In the genomic region with DNA sequence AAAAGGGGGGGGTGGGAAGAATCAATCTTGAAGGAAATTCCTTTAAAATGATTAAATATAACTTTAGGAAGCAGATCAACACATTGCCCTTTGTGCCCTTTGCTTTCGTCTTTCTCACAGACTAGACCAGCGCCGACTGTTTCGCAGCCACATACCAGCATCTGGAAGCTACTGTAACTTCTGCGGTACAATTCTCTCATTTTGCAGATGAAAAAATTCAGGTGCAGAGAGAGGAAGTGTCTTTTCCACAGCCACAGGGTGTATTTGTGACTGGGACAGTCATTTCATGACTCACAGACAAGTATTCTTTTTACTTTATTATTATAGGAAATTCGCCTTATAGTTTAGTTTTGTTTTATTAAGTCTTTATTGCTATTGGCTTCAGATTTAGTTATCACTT, we compare ENCODE assay signal across 13 cellular contexts.
DNase-seq lines count a peak whose midpoint lies in the region; TF ChIP-seq lines count a peak whose summit lies in the region.
"Had no signal": no experiment of that assay in that cellular context is flagged by ENCODE, and none has a peak within 500 bp of the region (broad histone marks: within the 10 kb centered on the region; RNA-seq: fewer than 3 reads in every experiment).

No MANE protein-coding gene starts in this region.

- no peak overlapping the region for H3T11ph ChIP-seq in H9 (ENCODE audit: low read length)

- H3K79me2 ChIP-seq in Loucy (ENCODE audit: insufficient read depth, low read length) (no peaks in the 10 kb centered on the region; the same call in 1 of the 2 replicates), H9 (ENCODE audit: insufficient read depth, low read length) (peaks cover 14% of the 10 kb centered on the region; the same call in 1 of the 2 replicates)

- no peaks in the 10 kb centered on the region for H3K9me3 ChIP-seq in Loucy (ENCODE audit: insufficient read depth, low read depth, low read length)
- no peaks in the 10 kb centered on the region for H3K9me3 ChIP-seq in spleen
- H3K9me3 ChIP-seq in H9 (ENCODE audit: control insufficient read depth, low read depth, low read length) = no peaks in the 10 kb centered on the region
- H3K9me3 ChIP-seq: tibial nerve had no signal

- no peak overlapping the region for H3K23ac ChIP-seq in H9 (ENCODE audit: insufficient read length, low read depth, low read length)

- no peak overlapping the region for H2BK120ac ChIP-seq in H9 (ENCODE audit: low read depth, low read length, poor library complexity, severe bottlenecking)

- no peak overlapping the region for H2BK5ac ChIP-seq in H9 (ENCODE audit: insufficient read length, low read length)

- H3K79me1 ChIP-seq in H9 (ENCODE audit: insufficient read depth, low read depth, low read length, poor library complexity, severe bottlenecking) = peaks cover 7% of the 10 kb centered on the region

- H3K27ac ChIP-seq in spleen = peak overlapping the region in 5 of 8 donors; percentile 35 to 49 (median 46)
- no peak overlapping the region for H3K27ac ChIP-seq in H9 (ENCODE audit: insufficient read length, low read depth, low read length)
- H3K27ac ChIP-seq: 22Rv1, tibial nerve had no signal

- no peak overlapping the region for H3K18ac ChIP-seq in H9 (ENCODE audit: insufficient read length, low read depth, low read length)

- H3K4me1 ChIP-seq in Loucy (ENCODE audit: insufficient read depth, low read length, poor library complexity, severe bottlenecking) = peaks cover 30% of the 10 kb centered on the region
- peaks cover 0 to 35% (median 17%) of the 10 kb centered on the region in 6 donors for H3K4me1 ChIP-seq in spleen
- no peaks in the 10 kb centered on the region; the same call in 1 of the 2 replicates for H3K4me1 ChIP-seq in H9 (ENCODE audit: insufficient read depth, low read length)

- H3K4me1 Mint-ChIP-seq in H9 = peaks cover 23 to 40% of the 10 kb centered on the region in 2 experiments

- no peaks in the 10 kb centered on the region for H3K36me3 ChIP-seq in Loucy (ENCODE audit: insufficient read depth, low read length)
- H3K36me3 ChIP-seq in spleen = no peaks in the 10 kb centered on the region
- H3K36me3 ChIP-seq: tibial nerve had no signal

- H3K23me2 ChIP-seq in H9 (ENCODE audit: insufficient read length, low read depth, low read length, poor library complexity, severe bottlenecking) = no peaks in the 10 kb centered on the region

- no peak overlapping the region for H3K4ac ChIP-seq in H9 (ENCODE audit: low read depth, low read length)

- H2AK5ac ChIP-seq in H9 (ENCODE audit: insufficient read length, low read length) = no peak overlapping the region

- no peak for TF ChIP-seq POLR2A in spleen (IDR thresholded peaks at IDR 0.05)

- intact Hi-C loops in spleen (cut with DNase I; ENCODE audit: low total_unique reads) = no loop called here

- H3K14ac ChIP-seq in H9 (ENCODE audit: insufficient read depth, low read length) = no peak overlapping the region

- no peak overlapping the region; a peak in 1 of 7 replicates for H3K27ac Mint-ChIP-seq in H9

- H3K27me3 ChIP-seq in Loucy (ENCODE audit: insufficient read depth, low read length, poor library complexity, severe bottlenecking) = no peaks in the 10 kb centered on the region
- no peaks in the 10 kb centered on the region for H3K27me3 ChIP-seq in spleen (replicated peaks in 1 of 7)
- no peaks in the 10 kb centered on the region for H3K27me3 ChIP-seq in H9 (ENCODE audit: insufficient read depth, low read length)
- H3K27me3 ChIP-seq: tibial nerve had no signal

- H3K4me3 ChIP-seq in Loucy (ENCODE audit: low read length, poor library complexity, severe bottlenecking) (peak overlapping the region; percentile 37), spleen (peak overlapping the region in 1 of 8 donors; percentile 50)
- H3K4me3 ChIP-seq: tibial nerve had no signal

- H3K4me3 Mint-ChIP-seq in H9 = no peak overlapping the region

- H4K20me1 ChIP-seq in Loucy (ENCODE audit: insufficient read depth, low read length, poor library complexity, severe bottlenecking) (no peaks in the 10 kb centered on the region), H9 (ENCODE audit: control insufficient read depth, insufficient read depth, insufficient read length) (no peaks in the 10 kb centered on the region)

- H2BK12ac ChIP-seq in H9 (ENCODE audit: insufficient read length, low read depth, low read length) = no peak overlapping the region

- DNase-seq in NOMO-1 (lab: John Stamatoyannopoulos, UW; ENCODE audit: unreplicated experiment in 2 of 2) = peak; percentile 25 to 74
- DNase-seq in NOMO-1 treated with dmso at 0.1 percent for 144 hours (lab: John Stamatoyannopoulos, UW; ENCODE audit: unreplicated experiment) = no peak
- peak; percentile 9 for DNase-seq in activated T-helper 9 cell treated with anti-CD3 and anti-CD28 coated beads, Interleukin-2, amount 50 U/mL, for 16 hours (ENCODE audit: low read depth)
- no peak for DNase-seq in spleen
- no peak for DNase-seq in NCI-H2107 (lab: John Stamatoyannopoulos, UW)
- no peak for DNase-seq in H9
- DNase-seq in NCI-H1694 (lab: John Stamatoyannopoulos, UW) = no peak
- DNase-seq: GDM1, glutamatergic neuron, NCI-H345 had no signal

- H3K9me2 ChIP-seq in Loucy (replicated peaks; ENCODE audit: low read depth, low read length) = no peaks in the 10 kb centered on the region

- H3F3A ChIP-seq in Loucy (ENCODE audit: low read depth) = no peaks in the 10 kb centered on the region

- H2BK20ac ChIP-seq in H9 (ENCODE audit: low read depth, low read length, poor library complexity, severe bottlenecking) = no peak overlapping the region

- TF ChIP-seq CTCF in Loucy (conservative IDR thresholded peaks at IDR 0.05; ENCODE audit: low read length) (no peak), spleen (IDR thresholded peaks at IDR 0.05 in 8 of 11, conservative IDR thresholded peaks at IDR 0.05 in 3 of 11) (no peak), H9 (conservative IDR thresholded peaks at IDR 0.05) (no peak)

- H3K56ac ChIP-seq in H9 (ENCODE audit: insufficient read length, low read depth, low read length) = no peak overlapping the region

- H3K4me2 ChIP-seq in Loucy (ENCODE audit: low read depth, low read length, poor library complexity, severe bottlenecking) (peak overlapping the region; percentile 57), H9 (ENCODE audit: insufficient read depth, insufficient read length, low read length) (no peak overlapping the region)

- H2AFZ ChIP-seq in Loucy (ENCODE audit: low read length) (peak overlapping the region; percentile 24; the same call in 1 of the 2 replicates), H9 (ENCODE audit: low read length) (no peak overlapping the region)

- H4K5ac ChIP-seq in H9 (ENCODE audit: insufficient read length, low read depth, low read length) = no peak overlapping the region

- H2BK15ac ChIP-seq in H9 (ENCODE audit: low read depth, low read length) = no peak overlapping the region

- H4K8ac ChIP-seq in H9 (replicated peaks; ENCODE audit: insufficient read length, low read depth, low read length) = no peak overlapping the region

- 0 out of 7 replicates have a peak, but pooled peaks cover 0 to 7% (median 2%) of the 10 kb centered on the region in 3 experiments for H3K36me3 Mint-ChIP-seq in H9 (ENCODE audit: insufficient read depth in 1 of 3, low read depth in 3 of 3)

- H3K9ac ChIP-seq in Loucy (ENCODE audit: low read depth, low read length, poor library complexity, severe bottlenecking) (peak overlapping the region; percentile 47), H9 (ENCODE audit: extremely low read depth, insufficient read length, low read length) (no peak overlapping the region)

- no peaks in the 10 kb centered on the region for H3K9me3 Mint-ChIP-seq in H9

- 56 to 75% (median 66%) methylated on average over 6 of the region's 6 CpGs for WGBS in spleen, 5 donors
- WGBS in H9 (ENCODE audit: extremely low coverage, insufficient read length, low lambda C conversion rate) = no CpG with 5 or more reads among the region's 6 CpGs

- H3K27me3 Mint-ChIP-seq in H9 (ENCODE audit: low read depth) = no peaks in the 10 kb centered on the region

- no peak overlapping the region for H4K91ac ChIP-seq in H9 (ENCODE audit: insufficient read length, low read depth, low read length)

Comparison
In these comparisons a context has a peak if more than half of its experiments do, and no peak if none do; other contexts are left out.
1. DNase-seq: peak in NOMO-1 (2 of 2) and activated T-helper 9 cell treated with anti-CD3 and anti-CD28 coated beads, Interleukin-2, amount 50 U/mL, for 16 hours (single experiment); none in NOMO-1 treated with dmso at 0.1 percent for 144 hours (single experiment), spleen (single experiment), NCI-H2107 (single experiment), H9 (single experiment) and NCI-H1694 (single experiment).